In genomic region chr11:2398664-2399355, GRCh38 we compare ENCODE assay signal across 9 cellular contexts. TPM values are rescaled to one million over a fixed set of nuclear protein-coding genes. Genes with fewer than 3 reads are reported as not detected.
DNase-seq lines count a peak whose midpoint lies in the region; ATAC-seq, FAIRE-seq and TF ChIP-seq lines count a peak whose summit lies in the region.
"Had no signal": no experiment of that assay in that cellular context is flagged by ENCODE, and none has a peak within 500 bp of the region (broad histone marks: within the 10 kb centered on the region; RNA-seq: fewer than 3 reads in every experiment).

No MANE protein-coding gene starts in this region.

- H2AFZ ChIP-seq in K562 (ENCODE audit: low read depth, low read length) = no peak overlapping the region

- H3K4me1 ChIP-seq in K562 (replicated peaks in 1 of 2; ENCODE audit: control insufficient read depth in 2 of 2, insufficient read depth in 2 of 2, low read length in 2 of 2) (peaks cover 12 to 77% of the 10 kb centered on the region in 2 experiments; a peak in 4 of 5 replicates), muscle layer of duodenum (ENCODE audit: control insufficient read depth in 1 of 2, insufficient read depth in 2 of 2, low read length in 2 of 2) (peaks cover 20 to 31% of the 10 kb centered on the region in 2 donors)

- H3K79me2 ChIP-seq in K562 (ENCODE audit: control insufficient read depth, insufficient read depth, low read length) = peaks cover 28% of the 10 kb centered on the region

- intact Hi-C loops in K562 (cut with micrococcal nuclease) = no loop called here

- 25% methylated on average over 7 of the region's 7 CpGs for WGBS in K562 (ENCODE audit: insufficient coverage, low coverage, missing lambda C conversion rate)

- BruUV-seq in K562 (replicated peaks; lab: Mats Ljungman, UMichigan) = no TSS peak

- peaks cover 21% of the 10 kb centered on the region for H3K4me1 Mint-ChIP-seq in HFFc6 (ENCODE audit: low read depth)

- no peak for TF ChIP-seq EP300 in K562 (IDR thresholded peaks at IDR 0.05; ENCODE audit: low read length)

- peak; percentile 59 for FAIRE-seq in K562 (lab: Jason Lieb, UNC)

- H3K27me3 Mint-ChIP-seq in HFFc6 (ENCODE audit: insufficient read depth) = peaks cover 8% of the 10 kb centered on the region

- no peaks in the 10 kb centered on the region for H3K9me3 ChIP-seq in K562 (replicated peaks; ENCODE audit: control insufficient read depth, insufficient read depth, low read depth, low read length)
- no peaks in the 10 kb centered on the region for H3K9me3 ChIP-seq in muscle layer of duodenum (ENCODE audit: control insufficient read depth in 1 of 2, low read length in 2 of 2)

- no peaks in the 10 kb centered on the region for H3K9me3 Mint-ChIP-seq in HFFc6

- no peaks in the 10 kb centered on the region; the same call in none of the 2 replicates for H4K20me1 ChIP-seq in K562 (replicated peaks; ENCODE audit: control insufficient read depth, insufficient read depth, low read length)

- peak overlapping the region; percentile 75 for H3K4me2 ChIP-seq in K562 (ENCODE audit: insufficient read depth, low read length)

- peak overlapping the region; percentile 92 for H3K4me3 Mint-ChIP-seq in HFFc6

- in situ Hi-C loops in K562 (cut with MboI) = no loop called here

- POLR2A ChIA-PET in AG04449 (lab: Yijun Ruan, JAX) = interaction anchor here (0.9 to 4.3 kb wide), 3 partner anchors 12 to 21 kb away, joined by 3 to 32 read pairs (median 14); partner anchors contain the start of gene CD81
- POLR2A ChIA-PET in K562 (lab: Yijun Ruan, JAX) = interaction anchor here (0.6 to 2.3 kb wide), 5 partner anchors 12 to 93 kb away, joined by 3 to 9 read pairs (median 4); no protein-coding TSS in a partner anchor

- ATAC-seq in K562 (peak; percentile 14), HG03432 (IDR thresholded peaks at IDR 0.05; ENCODE audit: unreplicated experiment) (no peak), GM19463 (IDR thresholded peaks at IDR 0.05; ENCODE audit: unreplicated experiment) (no peak)

- H3K36me3 ChIP-seq in K562 (ENCODE audit: control insufficient read depth, insufficient read depth, low read length) (peaks cover 60% of the 10 kb centered on the region; the same call in 1 of the 3 replicates), muscle layer of duodenum (ENCODE audit: control insufficient read depth in 1 of 2, insufficient read depth in 2 of 2, low read length in 2 of 2) (peaks cover 8 to 53% of the 10 kb centered on the region in 2 donors)

- H3K27me3 ChIP-seq in K562 (ENCODE audit: control insufficient read depth in 2 of 2, insufficient read depth in 2 of 2, low read length in 2 of 2) (no peaks in the 10 kb centered on the region), muscle layer of duodenum (ENCODE audit: low read depth, low read length) (no peaks in the 10 kb centered on the region)

- DNase-seq in AG04449 (ENCODE audit: low read depth, low spot score) (no peak), HFFc6 (no peak), K562 (ENCODE audit: extremely low read depth in 1 of 4, low spot score in 3 of 4) (peak in 2 of 4 experiments; percentile 61 to 65), GM20000 (ENCODE audit: low spot score) (no peak)
- DNase-seq in central memory CD4-positive, alpha-beta T cell = no peak
- DNase-seq: NK-92 treated with Interleukin-12 subunit alpha and Interleukin-12 subunit beta, amount 100 ng/mL, for 24 hours had no signal

- no peaks in the 10 kb centered on the region for H3K9me1 ChIP-seq in K562 (ENCODE audit: control insufficient read depth, insufficient read depth, low read length)

- TF ChIP-seq POLR2A in K562 (conservative IDR thresholded peaks at IDR 0.05) = no peak

- H3K4me3 ChIP-seq in AG04449 (ENCODE audit: low read depth, low read length) = peak overlapping the region; percentile 75
- H3K4me3 ChIP-seq in K562 = peak overlapping the region; percentile 71
- H3K4me3 ChIP-seq in muscle layer of duodenum (ENCODE audit: low read depth in 1 of 2, low read length in 2 of 2) = peak overlapping the region in 1 of 2 donors; percentile 68

- H3K27ac ChIP-seq in K562 (ENCODE audit: extremely low read depth, low read depth, low read length) = peak overlapping the region; percentile 76
- peak overlapping the region; percentile 92 for H3K27ac ChIP-seq in muscle layer of duodenum (ENCODE audit: low read length)

- peak overlapping the region; percentile 94 to 98 for H3K9ac ChIP-seq in K562 (ENCODE audit: insufficient read depth in 1 of 2, low read depth in 2 of 2, low read length in 2 of 2)

- no peak for TF ChIP-seq CTCF in AG04449 (IDR thresholded peaks at IDR 0.05; ENCODE audit: insufficient read depth, low read length, missing control alignments)
- TF ChIP-seq CTCF in HFFc6 (IDR thresholded peaks at IDR 0.05) = no peak
- peak; percentile 25 to 49 (median 43); a peak in 5 of 6 replicates for TF ChIP-seq CTCF in K562 (IDR thresholded peaks at IDR 0.05 in 2 of 3, conservative IDR thresholded peaks at IDR 0.05 in 1 of 3; ENCODE audit: insufficient read depth in 2 of 3, low read depth in 1 of 3, low read length in 3 of 3)
- TF ChIP-seq CTCF in GM20000 (IDR thresholded peaks at IDR 0.05; ENCODE audit: extremely low read depth, missing control alignments) = no peak

- H3K36me3 Mint-ChIP-seq in HFFc6 (ENCODE audit: low read depth) = peaks cover 18% of the 10 kb centered on the region

- H3K27ac Mint-ChIP-seq in HFFc6 = peak overlapping the region; percentile 92

- TF ChIP-seq RAD21 in K562 (CRISPR knock-in tag; conservative IDR thresholded peaks at IDR 0.05 in 1 of 2, IDR thresholded peaks at IDR 0.05 in 1 of 2) = peak in 1 of 2 experiments; percentile 32; a peak in 2 of 4 replicates

- CTCF ChIA-PET in AG04449 (lab: Yijun Ruan, JAX) (interaction anchor here (1.0 to 9.0 kb wide), 8 partner anchors 8 to 204 kb away, joined by 4 to 70 read pairs (median 8); partner anchors contain the start of genes C11orf21 and TSPAN32), K562 (lab: Yijun Ruan, JAX; ENCODE audit: low intra/inter-chr PET ratio) (interaction anchor here (1.0 to 1.2 kb wide), 2 partner anchors 93 to 134 kb away, joined by 3 to 6 read pairs; no protein-coding TSS in a partner anchor)

RNA-seq across cellular contexts. Expression of gene TSSC4, which starts 1.7 kb away (rescaled TPM):
- total RNA-seq in HFFc6 (2021; fragmentation: NEBNext Ultra II Directional; extraction: Animal tissue kit (Norgen Biotek cat#: 25700)) = 10 to 100 TPM; 47.4 to 74.7 (median 62.8) TPM
- total RNA-seq in K562 (2011; cell fraction: chromatin; rRNA removed; ENCODE audit: low replicate concordance) = 7.2 and 32.5 TPM in 2 replicates
- total RNA-seq in K562 (2011; cell fraction: nucleolus; rRNA removed) = 37.2 and 47.1 TPM in 2 replicates
- 21.3 and 24.4 TPM in 2 replicates for total RNA-seq in K562 (2011; cell fraction: nucleoplasm; rRNA removed)
- total RNA-seq in K562 (2014; rRNA removed) (53.4 and 63.9 TPM in 2 replicates), K562 (2014; rRNA removed; fragmentation: Illumina TruSeq; extraction: Trizol) (3.7 and 4.7 TPM in 2 replicates), K562 (2015; rRNA removed; fragmentation: Illumina TruSeq; extraction: Trizol) (35.3 and 35.5 TPM in 2 replicates), K562 (2021) (49.0 and 54.2 TPM in 2 replicates)
- polyA plus RNA-seq in K562 (2011; rRNA removed) (11.0 and 16.2 TPM in 2 replicates), K562 (2014; fragmentation: Illumina TruSeq; extraction: Trizol) (6.2 and 22.8 TPM in 2 replicates), K562 (2014; fragmentation: Nextera tagmentation; extraction: Ambion mirVana) (1 to 10 TPM in 1 of 2 experiments, under 1 TPM in 1; 0.41 to 2.8 TPM), K562 (2014; rRNA removed) (29.1 and 32.5 TPM in 2 replicates)
- polyA plus RNA-seq in K562 (2011; cell fraction: cytosol; rRNA removed) = 17.0 and 45.2 TPM in 2 replicates
- 24.0 and 35.2 TPM in 2 replicates for polyA plus RNA-seq in K562 (2011; cell fraction: nucleus; rRNA removed)
- 37.3 and 42.1 TPM in 2 replicates for polyA plus RNA-seq in K562 (2012)
- polyA minus RNA-seq in K562 (2011; rRNA and poly(A)+ RNA removed) = 5.8 and 8.2 TPM in 2 replicates
- 13.1 and 16.7 TPM in 2 replicates for polyA minus RNA-seq in K562 (2011; cell fraction: cytosol; rRNA and poly(A)+ RNA removed)
- 26.9 and 33.5 TPM in 2 replicates for polyA minus RNA-seq in K562 (2011; cell fraction: nucleus; rRNA and poly(A)+ RNA removed)

RNA-seq across cellular contexts. Expression of gene CD81, which starts 21.7 kb away (rescaled TPM):
- total RNA-seq in HFFc6 (2021; fragmentation: NEBNext Ultra II Directional; extraction: Animal tissue kit (Norgen Biotek cat#: 25700)) = 100 to 1,000 TPM; 540 to 738 (median 627) TPM
- total RNA-seq in K562 (2011; cell fraction: chromatin; rRNA removed; ENCODE audit: low replicate concordance) = 93.5 and 278 TPM in 2 replicates
- total RNA-seq in K562 (2011; cell fraction: nucleolus; rRNA removed) = 344 and 368 TPM in 2 replicates
- total RNA-seq in K562 (2011; cell fraction: nucleoplasm; rRNA removed) = 240 and 244 TPM in 2 replicates
- total RNA-seq in K562 (2014; rRNA removed) (43.3 and 67.2 TPM in 2 replicates), K562 (2014; rRNA removed; fragmentation: Illumina TruSeq; extraction: Trizol) (37.4 and 60.2 TPM in 2 replicates), K562 (2015; rRNA removed; fragmentation: Illumina TruSeq; extraction: Trizol) (61.7 and 64.8 TPM in 2 replicates), K562 (2021) (181 and 189 TPM in 2 replicates)
- polyA plus RNA-seq in K562 (2011; rRNA removed) (76.9 and 103 TPM in 2 replicates), K562 (2014; fragmentation: Illumina TruSeq; extraction: Trizol) (163 and 169 TPM in 2 replicates), K562 (2014; fragmentation: Nextera tagmentation; extraction: Ambion mirVana) (1 to 10 TPM; 2.4 to 7.0 TPM), K562 (2014; rRNA removed) (105 and 114 TPM in 2 replicates)
- 177 and 219 TPM in 2 replicates for polyA plus RNA-seq in K562 (2011; cell fraction: cytosol; rRNA removed)
- polyA plus RNA-seq in K562 (2011; cell fraction: nucleus; rRNA removed) = 80.1 and 118 TPM in 2 replicates
- 157 and 238 TPM in 2 replicates for polyA plus RNA-seq in K562 (2012)
- 67.7 and 102 TPM in 2 replicates for polyA minus RNA-seq in K562 (2011; rRNA and poly(A)+ RNA removed)
- 110 and 130 TPM in 2 replicates for polyA minus RNA-seq in K562 (2011; cell fraction: cytosol; rRNA and poly(A)+ RNA removed)
- polyA minus RNA-seq in K562 (2011; cell fraction: nucleus; rRNA and poly(A)+ RNA removed) = 23.2 and 30.1 TPM in 2 replicates

RNA-seq across cellular contexts. Expression of gene TRPM5, which starts 45.5 kb away (rescaled TPM):
- not detected for total RNA-seq in HFFc6 (2021; fragmentation: NEBNext Ultra II Directional; extraction: Animal tissue kit (Norgen Biotek cat#: 25700))
- total RNA-seq in K562 (2011; cell fraction: chromatin; rRNA removed; ENCODE audit: low replicate concordance) = not detected in 2 replicates
- not detected in 2 replicates for total RNA-seq in K562 (2011; cell fraction: nucleolus; rRNA removed)
- total RNA-seq in K562 (2011; cell fraction: nucleoplasm; rRNA removed) = not detected in 2 replicates
- not detected in 2 replicates for total RNA-seq in K562 (2014; rRNA removed)
- not detected in 2 replicates for total RNA-seq in K562 (2014; rRNA removed; fragmentation: Illumina TruSeq; extraction: Trizol)
- not detected in 2 replicates for total RNA-seq in K562 (2015; rRNA removed; fragmentation: Illumina TruSeq; extraction: Trizol)
- not detected in 2 replicates for total RNA-seq in K562 (2021)
- not detected in 2 replicates for polyA plus RNA-seq in K562 (2011; rRNA removed)
- not detected in 2 replicates for polyA plus RNA-seq in K562 (2011; cell fraction: cytosol; rRNA removed)
- polyA plus RNA-seq in K562 (2011; cell fraction: nucleus; rRNA removed) = not detected in 2 replicates
- polyA plus RNA-seq in K562 (2012) = 0.03 TPM in 1 of 2 replicates, not detected in the other
- polyA plus RNA-seq in K562 (2014; fragmentation: Illumina TruSeq; extraction: Trizol) = not detected in 2 replicates
- polyA plus RNA-seq in K562 (2014; fragmentation: Nextera tagmentation; extraction: Ambion mirVana) = not detected
- polyA plus RNA-seq in K562 (2014; rRNA removed) = not detected in 2 replicates
- polyA minus RNA-seq in K562 (2011; rRNA and poly(A)+ RNA removed) = not detected in 2 replicates
- not detected in 2 replicates for polyA minus RNA-seq in K562 (2011; cell fraction: cytosol; rRNA and poly(A)+ RNA removed)
- not detected in 2 replicates for polyA minus RNA-seq in K562 (2011; cell fraction: nucleus; rRNA and poly(A)+ RNA removed)

RNA-seq across cellular contexts. Expression of gene KCNQ1, which starts 46.0 kb away (rescaled TPM):
- not detected for total RNA-seq in HFFc6 (2021; fragmentation: NEBNext Ultra II Directional; extraction: Animal tissue kit (Norgen Biotek cat#: 25700))
- not detected in 2 replicates for total RNA-seq in K562 (2011; cell fraction: chromatin; rRNA removed; ENCODE audit: low replicate concordance)
- not detected in 2 replicates for total RNA-seq in K562 (2011; cell fraction: nucleolus; rRNA removed)
- total RNA-seq in K562 (2011; cell fraction: nucleoplasm; rRNA removed) = not detected in 2 replicates
- total RNA-seq in K562 (2014; rRNA removed) = not detected in 2 replicates
- not detected in 2 replicates for total RNA-seq in K562 (2014; rRNA removed; fragmentation: Illumina TruSeq; extraction: Trizol)
- not detected in 2 replicates for total RNA-seq in K562 (2015; rRNA removed; fragmentation: Illumina TruSeq; extraction: Trizol)
- 0.44 and 0.45 TPM in 2 replicates for total RNA-seq in K562 (2021)
- not detected in 2 replicates for polyA plus RNA-seq in K562 (2011; rRNA removed)
- polyA plus RNA-seq in K562 (2011; cell fraction: cytosol; rRNA removed) = 0.01 and 0.06 TPM in 2 replicates
- not detected in 2 replicates for polyA plus RNA-seq in K562 (2011; cell fraction: nucleus; rRNA removed)
- polyA plus RNA-seq in K562 (2012) = not detected in 2 replicates
- not detected in 2 replicates for polyA plus RNA-seq in K562 (2014; fragmentation: Illumina TruSeq; extraction: Trizol)
- polyA plus RNA-seq in K562 (2014; fragmentation: Nextera tagmentation; extraction: Ambion mirVana) = not detected
- not detected in 2 replicates for polyA plus RNA-seq in K562 (2014; rRNA removed)
- not detected in 2 replicates for polyA minus RNA-seq in K562 (2011; rRNA and poly(A)+ RNA removed)
- polyA minus RNA-seq in K562 (2011; cell fraction: cytosol; rRNA and poly(A)+ RNA removed) = not detected in 2 replicates
- 0.13 TPM in 1 of 2 replicates, not detected in the other for polyA minus RNA-seq in K562 (2011; cell fraction: nucleus; rRNA and poly(A)+ RNA removed)

Comparison
In these comparisons a context has a peak if more than half of its experiments do, and no peak if none do; other contexts are left out.
1. CTCF ChIP-seq: peak in K562 (3 of 3); none in AG04449 (single experiment), HFFc6 (single experiment) and GM20000 (single experiment).